Comparison of ENCODE assay signal across 12 cellular contexts in genomic region chr5:32138839-32139493, GRCh38.
DNase-seq lines count a peak whose midpoint lies in the region; ATAC-seq lines count a peak whose summit lies in the region.
"Had no signal": no experiment of that assay in that cellular context is flagged by ENCODE, and none has a peak within 500 bp of the region (broad histone marks: within the 10 kb centered on the region; RNA-seq: fewer than 3 reads in every experiment).

No MANE protein-coding gene starts in this region.

- DNase-seq in T follicular helper cell (ENCODE audit: low read depth) (peak; percentile 5), left kidney (ENCODE audit: low read depth, low spot score) (peak; percentile 27), NCI-H1436 (lab: John Stamatoyannopoulos, UW) (no peak), GF-D8 (lab: John Stamatoyannopoulos, UW) (no peak)
- peak; percentile 28 for DNase-seq in activated CD8-positive, alpha-beta memory T cell treated with anti-CD3 and anti-CD28 coated beads, Interleukin-2, amount 50 U/mL, for 24 hours (ENCODE audit: extremely low read depth)
- peak; percentile 26 for DNase-seq in stimulated activated CD8-positive, alpha-beta memory T cell treated with anti-CD3 and anti-CD28 coated beads, Interleukin-12 subunit alpha, Interleukin-12 subunit beta, amount 100 ng/mL, for 24 hours (ENCODE audit: extremely low read depth)
- DNase-seq: DND-41, heart left ventricle, NCI-H187 treated with DMSO at 0.1 percent for 48 hours, RPMI8226 had no signal

- ATAC-seq in GM19395 (IDR thresholded peaks at IDR 0.05; ENCODE audit: unreplicated experiment) (no peak), HG03039 (IDR thresholded peaks at IDR 0.05; ENCODE audit: unreplicated experiment) (no peak)
- ATAC-seq: heart left ventricle had no signal

Comparison
In these comparisons a context has a peak if more than half of its experiments do, and no peak if none do; other contexts are left out.
1. DNase-seq: peak in T follicular helper cell (single experiment), activated CD8-positive, alpha-beta memory T cell treated with anti-CD3 and anti-CD28 coated beads, Interleukin-2, amount 50 U/mL, for 24 hours (single experiment), left kidney (single experiment) and stimulated activated CD8-positive, alpha-beta memory T cell treated with anti-CD3 and anti-CD28 coated beads, Interleukin-12 subunit alpha, Interleukin-12 subunit beta, amount 100 ng/mL, for 24 hours (single experiment); none in NCI-H1436 (single experiment) and GF-D8 (single experiment).